ENCODE assay signal across 10 cellular contexts in genomic region chr17:44315760-44316731, GRCh38. TPM values are rescaled to one million over a fixed set of nuclear protein-coding genes. Genes with fewer than 3 reads are reported as not detected.
DNase-seq lines count a peak whose midpoint lies in the region; ATAC-seq and TF ChIP-seq lines count a peak whose summit lies in the region.
"Had no signal": no experiment of that assay in that cellular context is flagged by ENCODE, and none has a peak within 500 bp of the region (broad histone marks: within the 10 kb centered on the region; RNA-seq: fewer than 3 reads in every experiment).

No MANE protein-coding gene starts in this region.

- H3K4me3 Mint-ChIP-seq in Caco-2 (ENCODE audit: unreplicated experiment) (peak overlapping the region; percentile 85), natural killer cell (peak overlapping the region; percentile 75)
- H3K4me3 Mint-ChIP-seq in central memory CD8-positive, alpha-beta T cell = peak overlapping the region; percentile 66

- TF ChIP-seq CTCF in Caco-2 (IDR thresholded peaks at IDR 0.05; ENCODE audit: insufficient read depth in 1 of 2, low read depth in 1 of 2, low read length in 1 of 2, severe bottlenecking in 1 of 2, unreplicated experiment in 1 of 2) = no peak
- TF ChIP-seq CTCF in natural killer cell (IDR thresholded peaks at IDR 0.05) = no peak

- H3K36me3 Mint-ChIP-seq in Caco-2 (ENCODE audit: insufficient read depth, unreplicated experiment) (peaks cover 29% of the 10 kb centered on the region), natural killer cell (no peaks in the 10 kb centered on the region)
- H3K36me3 Mint-ChIP-seq in central memory CD8-positive, alpha-beta T cell (ENCODE audit: insufficient read depth) = peaks cover 16% of the 10 kb centered on the region

- ATAC-seq in central memory CD8-positive, alpha-beta T cell (replicated peaks; ENCODE audit: extremely low read depth, poor library complexity, severe bottlenecking) = no peak
- no peak for ATAC-seq in natural killer cell

- BruUV-seq in Caco-2 (replicated peaks; lab: Mats Ljungman, UMichigan) = no TSS peak

- H3K27me3 ChIP-seq in Caco-2 (replicated peaks; ENCODE audit: control insufficient read depth, insufficient read depth, low read length) (no peaks in the 10 kb centered on the region; the same call in 1 of the 2 replicates), HUES48 (ENCODE audit: control insufficient read depth, insufficient read depth, low read length) (peaks cover 25% of the 10 kb centered on the region)

- no peak overlapping the region for H3K27ac Mint-ChIP-seq in Caco-2 (ENCODE audit: unreplicated experiment)
- no peak overlapping the region for H3K27ac Mint-ChIP-seq in central memory CD8-positive, alpha-beta T cell (ENCODE audit: low read depth)
- H3K27ac Mint-ChIP-seq in natural killer cell = no peak overlapping the region

- intact Hi-C loops in Caco-2 (cut with micrococcal nuclease; ENCODE audit: unreplicated experiment) = no loop called here
- intact Hi-C loops in natural killer cell (cut with micrococcal nuclease) = no loop called here

- H3K27ac ChIP-seq in HUES48 (ENCODE audit: low read depth, low read length) = peak overlapping the region; percentile 59

- H3K36me3 ChIP-seq in Caco-2 (ENCODE audit: control insufficient read depth, insufficient read depth, low read length) (peaks cover 3% of the 10 kb centered on the region; the same call in 1 of the 2 replicates), HUES48 (ENCODE audit: control insufficient read depth, insufficient read depth, low read length) (peaks cover 19% of the 10 kb centered on the region)

- peaks cover 19% of the 10 kb centered on the region for H3K27me3 Mint-ChIP-seq in Caco-2 (ENCODE audit: insufficient read depth, unreplicated experiment)
- peaks cover 48% of the 10 kb centered on the region for H3K27me3 Mint-ChIP-seq in central memory CD8-positive, alpha-beta T cell
- peaks cover 29 to 38% of the 10 kb centered on the region in 2 donors for H3K27me3 Mint-ChIP-seq in natural killer cell (ENCODE audit: low read depth in 2 of 2)

- H3K4me3 ChIP-seq in Caco-2 (ENCODE audit: low read depth, low read length) = peak overlapping the region; percentile 43
- H3K4me3 ChIP-seq in HUES48 (ENCODE audit: low read depth, low read length) = peak overlapping the region; percentile 54

- peaks cover 13% of the 10 kb centered on the region for H3K4me1 ChIP-seq in Caco-2
- peaks cover 6% of the 10 kb centered on the region; the same call in 1 of the 2 replicates for H3K4me1 ChIP-seq in HUES48 (ENCODE audit: control insufficient read depth, insufficient read depth, low read length)

- DNase-seq in Caco-2 = peak; percentile 39 to 66
- no peak for DNase-seq in central memory CD8-positive, alpha-beta T cell (ENCODE audit: low spot score in 2 of 2)
- DNase-seq in natural killer cell = no peak
- no peak for DNase-seq in stimulated activated CD4-positive, alpha-beta T cell treated with anti-CD3 and anti-CD28 coated beads, Interleukin-4, amount 100 ng/mL, for 1 hour
- DNase-seq in activated CD4-positive, CD25-positive, alpha-beta regulatory T cell (lab: John Stamatoyannopoulos, UW) = no peak
- DNase-seq in LoVo (ENCODE audit: low spot score) = no peak
- DNase-seq in NK-92 treated with Interleukin-12 subunit alpha and Interleukin-12 subunit beta, amount 100 ng/mL, for 24 hours (lab: John Stamatoyannopoulos, UW) = no peak

- H3K9me3 ChIP-seq in Caco-2 (no peaks in the 10 kb centered on the region), HUES48 (ENCODE audit: control insufficient read depth, insufficient read depth, low read length) (no peaks in the 10 kb centered on the region)

- CTCF ChIA-PET in Caco-2 (lab: Charles Lee) = interaction anchor here (0.6 kb wide), 1 partner anchor 61 kb away, joined by 3 read pairs; no protein-coding TSS in a partner anchor

- POLR2A ChIA-PET in Caco-2 (lab: Charles Lee) = no interaction called here

- no peaks in the 10 kb centered on the region for H3K9me3 Mint-ChIP-seq in Caco-2 (ENCODE audit: unreplicated experiment)
- H3K9me3 Mint-ChIP-seq in central memory CD8-positive, alpha-beta T cell = no peaks in the 10 kb centered on the region
- H3K9me3 Mint-ChIP-seq in natural killer cell = no peaks in the 10 kb centered on the region

- peaks cover 18% of the 10 kb centered on the region for H3K4me1 Mint-ChIP-seq in Caco-2 (ENCODE audit: low read depth, unreplicated experiment)
- peaks cover 16% of the 10 kb centered on the region for H3K4me1 Mint-ChIP-seq in central memory CD8-positive, alpha-beta T cell
- H3K4me1 Mint-ChIP-seq in natural killer cell = peaks cover 8 to 11% of the 10 kb centered on the region in 2 donors

- H3K9ac ChIP-seq in HUES48 (ENCODE audit: low read depth, low read length) = 0 out of 2 replicates have a peak overlapping the region, but pooled peaks have one; percentile 15

RNA-seq across cellular contexts. Expression of gene RUNDC3A, which starts 7.6 kb away (rescaled TPM):
- 0.34 and 0.53 TPM in 2 replicates for total RNA-seq in Caco-2 (2022)
- under 1 TPM in 2 of 3 donors, not detected in 1; 0.31 to 0.48 TPM for total RNA-seq in natural killer cell

RNA-seq across cellular contexts. Expression of gene SLC25A39, which starts 8.6 kb away (rescaled TPM):
- 155 and 172 TPM in 2 replicates for total RNA-seq in Caco-2 (2022)
- total RNA-seq in natural killer cell = 100 to 1,000 TPM in 1 of 3 donors, 10 to 100 TPM in 2; 82.4 to 105 (median 97.9) TPM

RNA-seq across cellular contexts. Expression of gene GRN, which starts 29.1 kb away (rescaled TPM):
- total RNA-seq in Caco-2 (2022) (167 and 176 TPM in 2 replicates), natural killer cell (10 to 100 TPM; 42.4 to 69.8 (median 55.6) TPM)

RNA-seq across cellular contexts. Expression of gene FAM171A2, which starts 47.6 kb away (rescaled TPM):
- total RNA-seq in Caco-2 (2022) (3.0 and 3.6 TPM in 2 replicates), natural killer cell (under 1 TPM; 0.20 to 0.43 (median 0.24) TPM)

RNA-seq across cellular contexts. Expression of gene SLC4A1, which starts 48.1 kb away (rescaled TPM):
- total RNA-seq in Caco-2 (2022) (not detected in 2 replicates), natural killer cell (not detected)
- total RNA-seq: glomerular endothelial cell, pulmonary artery endothelial cell had no signal

Comparison
In these comparisons a context has a peak if more than half of its experiments do, and no peak if none do; other contexts are left out.
1. DNase-seq: peak in Caco-2 (2 of 2); none in central memory CD8-positive, alpha-beta T cell (0 of 2), natural killer cell (single experiment), stimulated activated CD4-positive, alpha-beta T cell treated with anti-CD3 and anti-CD28 coated beads, Interleukin-4, amount 100 ng/mL, for 1 hour (single experiment), activated CD4-positive, CD25-positive, alpha-beta regulatory T cell (0 of 4), LoVo (single experiment) and NK-92 treated with Interleukin-12 subunit alpha and Interleukin-12 subunit beta, amount 100 ng/mL, for 24 hours (single experiment).
2. Peak in every context shown above with its lines, with median percentiles within 50 percentile points of each other: H3K4me3 Mint-ChIP-seq.